1 cellular context compared by ENCODE assay signal in genomic region chr3:4523710-4524422, GRCh38.
A peak's percentile ranks its signal among the peaks of the same experiment; 100 is the strongest.
TF ChIP-seq lines count a peak whose summit lies in the region.

No MANE protein-coding gene starts in this region.

TF ChIP-seq in K562, 482 proteins besides CTCF, POLR2A, EP300 and RAD21:
- TF ChIP-seq SRF (CRISPR knock-in tag; IDR thresholded peaks at IDR 0.05) (peak in 1 of 2 experiments; percentile 79; a peak in 1 of 4 replicates), BMI1 (IDR thresholded peaks at IDR 0.05; ENCODE audit: low read length) (no peak), ELF1 (tag; IDR thresholded peaks at IDR 0.05) (0 out of 2 replicates have a peak, but pooled peaks have one; percentile 27), SPI1 (IDR thresholded peaks at IDR 0.05; ENCODE audit: borderline replicate concordance, low read depth, low read length) (peak; percentile 17; the same call in 1 of the 2 replicates), TFE3 (CRISPR knock-in tag; IDR thresholded peaks at IDR 0.05) (peak; percentile 97), RAD51 (IDR thresholded peaks at IDR 0.05; ENCODE audit: borderline replicate concordance, low read depth) (peak; percentile 95), USF2 (CRISPR knock-in tag; IDR thresholded peaks at IDR 0.05) (peak; percentile 69), USF1 (CRISPR knock-in tag; IDR thresholded peaks at IDR 0.05) (peak; percentile 51), ZNF696 (CRISPR knock-in tag; conservative IDR thresholded peaks at IDR 0.05) (no peak), BHLHE40 (IDR thresholded peaks at IDR 0.05; ENCODE audit: low read length) (peak; percentile 36), CBFA2T2 (conservative IDR thresholded peaks at IDR 0.05) (peak; percentile 74), ZNF384 (IDR thresholded peaks at IDR 0.05; ENCODE audit: low read depth, low read length) (peak; percentile 55; the same call in 1 of the 2 replicates), TOE1 (IDR thresholded peaks at IDR 0.05; ENCODE audit: borderline replicate concordance) (peak; percentile 96), TOE1 (CRISPR knock-in tag; IDR thresholded peaks at IDR 0.05; ENCODE audit: borderline replicate concordance, low read depth) (no peak), ZNF77 (CRISPR knock-in tag; IDR thresholded peaks at IDR 0.05) (no peak), DNMT1 (IDR thresholded peaks at IDR 0.05) (no peak), ETS2 (tag; IDR thresholded peaks at IDR 0.05; ENCODE audit: borderline replicate concordance, poor library complexity, severe bottlenecking) (no peak), ZBTB40 (IDR thresholded peaks at IDR 0.05) (no peak), ZBTB40 (CRISPR knock-in tag; IDR thresholded peaks at IDR 0.05) (no peak), SETDB1 (IDR thresholded peaks at IDR 0.05; ENCODE audit: low read length) (no peak), MEF2D (tag; conservative IDR thresholded peaks at IDR 0.05; ENCODE audit: low read depth) (no peak)
